Comparison of ENCODE assay signal across 1 cellular context in genomic region chr11:83285771-83286528, GRCh38.
A peak's percentile ranks its signal among the peaks of the same experiment; 100 is the strongest.
TF ChIP-seq lines count a peak whose summit lies in the region.

CCDC90B (minus strand) TSS chr11:83286367; CDS start chr11:83285972, 395 bp downstream.

TF ChIP-seq in HEK293, 187 proteins besides CTCF, POLR2A, EP300 and RAD21 (continued from another document):
- no peak for TF ChIP-seq ZNF202 (tag by site-specific recombination; IDR thresholded peaks at IDR 0.05; ENCODE audit: borderline replicate concordance)
- TF ChIP-seq ZNF76 (tag by site-specific recombination; IDR thresholded peaks at IDR 0.05; ENCODE audit: borderline replicate concordance, low read depth) = peak; percentile 97
- TF ChIP-seq ZBTB11 (tag by site-specific recombination; conservative IDR thresholded peaks at IDR 0.05; ENCODE audit: low read depth) = peak; percentile 60
- TF ChIP-seq ZSCAN30 (tag by site-specific recombination; IDR thresholded peaks at IDR 0.05) = peak; percentile 87
- TF ChIP-seq PRDM10 (tag by site-specific recombination; IDR thresholded peaks at IDR 0.05) = peak; percentile 58
- peak; percentile 42; the same call in 1 of the 2 replicates for TF ChIP-seq GLIS2 (tag by site-specific recombination; IDR thresholded peaks at IDR 0.05)
- peak; percentile 33; the same call in 1 of the 2 replicates for TF ChIP-seq TRIM28 (IDR thresholded peaks at IDR 0.05; ENCODE audit: borderline replicate concordance, low read length)
- TF ChIP-seq ZNF558 (tag by site-specific recombination; IDR thresholded peaks at IDR 0.05) = no peak
- 0 out of 2 replicates have a peak, but pooled peaks have one; percentile 25 for TF ChIP-seq KLF16 (tag by site-specific recombination; IDR thresholded peaks at IDR 0.05)
- TF ChIP-seq ZNF23 (tag by site-specific recombination; IDR thresholded peaks at IDR 0.05; ENCODE audit: borderline replicate concordance) = no peak
- TF ChIP-seq ZNF501 (tag by site-specific recombination; IDR thresholded peaks at IDR 0.05) = peak; percentile 97
- TF ChIP-seq ZNF335 (tag by site-specific recombination; conservative IDR thresholded peaks at IDR 0.05) = peak; percentile 91
- TF ChIP-seq KLF10 (tag by site-specific recombination; IDR thresholded peaks at IDR 0.05) = 0 out of 2 replicates have a peak, but pooled peaks have one; percentile 25
- 0 out of 2 replicates have a peak, but pooled peaks have one; percentile 6 for TF ChIP-seq ZNF561 (tag by site-specific recombination; IDR thresholded peaks at IDR 0.05; ENCODE audit: borderline replicate concordance)
- TF ChIP-seq HOXD13 (CRISPR knock-in tag; IDR thresholded peaks at IDR 0.05; ENCODE audit: borderline replicate concordance) = no peak
- peak; percentile 77 for TF ChIP-seq ZBTB6 (tag by site-specific recombination; IDR thresholded peaks at IDR 0.05)
- TF ChIP-seq ZNF560 (tag by site-specific recombination; IDR thresholded peaks at IDR 0.05; ENCODE audit: borderline replicate concordance) = no peak
- TF ChIP-seq ZNF292 (tag by site-specific recombination; IDR thresholded peaks at IDR 0.05; ENCODE audit: borderline replicate concordance, low read depth) = no peak
